ENCODE assay signal across 1 cellular context in genomic region chr4:68447201-68447600, GRCh38.
TF ChIP-seq lines count a peak whose summit lies in the region.

Gene TMPRSS11E (plus strand): TSS chr4:68447463. CDS start chr4:68447513, 50 bp downstream.

TF ChIP-seq in GM23338, 12 proteins besides CTCF, POLR2A, EP300 and RAD21 (continued from another document):
- TF ChIP-seq EZH2phosphoT487 (IDR thresholded peaks at IDR 0.05; ENCODE audit: unreplicated experiment): no peak
- no peak for TF ChIP-seq ZNF331 (CRISPR knock-in tag; IDR thresholded peaks at IDR 0.05; ENCODE audit: low read depth)
- no peak for TF ChIP-seq REST (IDR thresholded peaks at IDR 0.05; ENCODE audit: unreplicated experiment)
- TF ChIP-seq ZNF462 (CRISPR knock-in tag; IDR thresholded peaks at IDR 0.05): no peak
- no peak for TF ChIP-seq JUNB (IDR thresholded peaks at IDR 0.05; ENCODE audit: unreplicated experiment)
